ENCODE assay signal across 12 cellular contexts in genomic region chr3:121992601-121993560, GRCh38. TPM values are rescaled to one million over a fixed set of nuclear protein-coding genes. Genes with fewer than 3 reads are reported as not detected.
A peak's percentile ranks its signal among the peaks of the same experiment; 100 is the strongest.
DNase-seq lines count a peak whose midpoint lies in the region; ATAC-seq and TF ChIP-seq lines count a peak whose summit lies in the region.
"Had no signal": no experiment of that assay in that cellular context is flagged by ENCODE, and none has a peak within 500 bp of the region (broad histone marks: within the 10 kb centered on the region; RNA-seq: fewer than 3 reads in every experiment).

No MANE protein-coding gene starts in this region.

- H3K9me3 ChIP-seq in H9 (ENCODE audit: control insufficient read depth, low read depth, low read length), result no peaks in the 10 kb centered on the region
- H3K9me3 ChIP-seq in mammary epithelial cell (replicated peaks; ENCODE audit: insufficient read depth, low read length), result no peaks in the 10 kb centered on the region

- no peak overlapping the region for H2BK12ac ChIP-seq in H9 (ENCODE audit: insufficient read length, low read depth, low read length)

- in situ Hi-C loops in mammary epithelial cell (cut with MboI; ENCODE audit: low sequenced_read_pairs in 2 of 2), result no loop called here

- no peak overlapping the region for H3K4me3 ChIP-seq in mammary epithelial cell (replicated peaks in 1 of 3; ENCODE audit: insufficient read depth in 1 of 3, low read depth in 2 of 3, low read length in 3 of 3)
- H3K4me3 ChIP-seq in foreskin fibroblast (ENCODE audit: low read depth in 1 of 2, low read length in 2 of 2), result no peak overlapping the region

- H2BK15ac ChIP-seq in H9 (ENCODE audit: low read depth, low read length), result no peak overlapping the region

- H3K36me3 Mint-ChIP-seq in H9 (ENCODE audit: insufficient read depth in 1 of 3, low read depth in 3 of 3), result no peaks in the 10 kb centered on the region

- no TSS peak for BruUV-seq in mammary epithelial cell (replicated peaks; lab: Mats Ljungman, UMichigan)

- no peak overlapping the region for H2BK120ac ChIP-seq in H9 (ENCODE audit: low read depth, low read length, poor library complexity, severe bottlenecking)

- peaks cover 6 to 7% of the 10 kb centered on the region in 2 experiments for H3K4me1 Mint-ChIP-seq in H9

- no peaks in the 10 kb centered on the region; the same call in 1 of the 2 replicates for H3K4me1 ChIP-seq in H9 (ENCODE audit: insufficient read depth, low read length)
- peaks cover 21% of the 10 kb centered on the region for H3K4me1 ChIP-seq in mammary epithelial cell (ENCODE audit: insufficient read depth, low read length)

- H3K9ac ChIP-seq in H9 (ENCODE audit: extremely low read depth, insufficient read length, low read length) (no peak overlapping the region), mammary epithelial cell (ENCODE audit: insufficient read depth, low read length) (no peak overlapping the region)

- H3K9me3 Mint-ChIP-seq in H9, result no peaks in the 10 kb centered on the region

- H4K20me1 ChIP-seq in H9 (ENCODE audit: control insufficient read depth, insufficient read depth, insufficient read length) (no peaks in the 10 kb centered on the region), mammary epithelial cell (ENCODE audit: insufficient read depth, low read length) (no peaks in the 10 kb centered on the region)

- no CpG with 5 or more reads among the region's 31 CpGs for WGBS in H9 (ENCODE audit: extremely low coverage, insufficient read length, low lambda C conversion rate)
- over 99% methylated on average over 20 of the region's 31 CpGs for WGBS in mammary epithelial cell (ENCODE audit: low coverage, missing lambda C conversion rate)

- ATAC-seq in GM18861 (IDR thresholded peaks at IDR 0.05; ENCODE audit: unreplicated experiment) (peak; percentile 46), HG03460 (IDR thresholded peaks at IDR 0.05; ENCODE audit: unreplicated experiment) (peak; percentile 55)
- ATAC-seq: activated CD4-positive, CD25-positive, alpha-beta regulatory T cell treated with anti-CD3 and anti-CD28 coated beads, Interleukin-2, amount 50 U/mL, for 24 hours; Panc1 had no signal

- no peak overlapping the region for H3T11ph ChIP-seq in H9 (ENCODE audit: low read length)

- no peaks in the 10 kb centered on the region for H3K27me3 Mint-ChIP-seq in H9 (ENCODE audit: low read depth)

- DNase-seq in H9 (no peak), myocyte (ENCODE audit: low read depth) (peak; percentile 79), mammary epithelial cell (no peak), NCI-H2107 (lab: John Stamatoyannopoulos, UW) (no peak), NOMO-1 treated with dmso at 0.1 percent for 144 hours (lab: John Stamatoyannopoulos, UW; ENCODE audit: unreplicated experiment) (no peak), foreskin fibroblast (no peak)
- DNase-seq: amniotic stem cell, NCI-H1048 had no signal

- H3K4me2 ChIP-seq in H9 (ENCODE audit: insufficient read depth, insufficient read length, low read length) (no peak overlapping the region), mammary epithelial cell (ENCODE audit: insufficient read depth, low read depth, low read length) (no peak overlapping the region)

- TF ChIP-seq CTCF in H9 (conservative IDR thresholded peaks at IDR 0.05) (no peak), mammary epithelial cell (conservative IDR thresholded peaks at IDR 0.05 in 1 of 2, IDR thresholded peaks at IDR 0.05 in 1 of 2; ENCODE audit: extremely low read depth in 1 of 2, insufficient read depth in 1 of 2, low read depth in 1 of 2, low read length in 2 of 2) (no peak), foreskin fibroblast (IDR thresholded peaks at IDR 0.05; ENCODE audit: low read depth, low read length) (no peak)

- no peak overlapping the region for H3K18ac ChIP-seq in H9 (ENCODE audit: insufficient read length, low read depth, low read length)

- H3K79me2 ChIP-seq in H9 (ENCODE audit: insufficient read depth, low read length) (no peaks in the 10 kb centered on the region), mammary epithelial cell (ENCODE audit: insufficient read depth, low read length) (no peaks in the 10 kb centered on the region)

- no peak overlapping the region for H3K27ac ChIP-seq in H9 (ENCODE audit: insufficient read length, low read depth, low read length)
- H3K27ac ChIP-seq in mammary epithelial cell (ENCODE audit: insufficient read depth, low read depth, low read length), result no peak overlapping the region

- H3K79me1 ChIP-seq in H9 (ENCODE audit: insufficient read depth, low read depth, low read length, poor library complexity, severe bottlenecking), result no peaks in the 10 kb centered on the region

- no peak overlapping the region for H3K23ac ChIP-seq in H9 (ENCODE audit: insufficient read length, low read depth, low read length)

- intact Hi-C loops in mammary epithelial cell (cut with micrococcal nuclease), result loop anchor here (10.0 kb wide), 1 partner anchor 362 kb away; no protein-coding TSS in a partner anchor

- no peak overlapping the region for H2BK20ac ChIP-seq in H9 (ENCODE audit: low read depth, low read length, poor library complexity, severe bottlenecking)

- no peak overlapping the region for H3K4me3 Mint-ChIP-seq in H9

- peak overlapping the region; percentile 22; the same call in 1 of the 2 replicates for H3K14ac ChIP-seq in H9 (ENCODE audit: insufficient read depth, low read length)

- H3K27me3 ChIP-seq in H9 (ENCODE audit: insufficient read depth, low read length) (no peaks in the 10 kb centered on the region), mammary epithelial cell (ENCODE audit: insufficient read depth, low read length) (no peaks in the 10 kb centered on the region)

- H2AFZ ChIP-seq in H9 (ENCODE audit: low read length) (no peak overlapping the region), mammary epithelial cell (ENCODE audit: low read depth, low read length) (no peak overlapping the region)

- dilution Hi-C loops in mammary epithelial cell (cut with HindIII; ENCODE audit: low sequenced_read_pairs), result no loop called here

- no peak overlapping the region for H2BK5ac ChIP-seq in H9 (ENCODE audit: insufficient read length, low read length)

- H3K27ac Mint-ChIP-seq in H9, result no peak overlapping the region

- no peak overlapping the region for H3K56ac ChIP-seq in H9 (ENCODE audit: insufficient read length, low read depth, low read length)

- no peak overlapping the region for H4K91ac ChIP-seq in H9 (ENCODE audit: insufficient read length, low read depth, low read length)

- H3K36me3 ChIP-seq in mammary epithelial cell (ENCODE audit: insufficient read depth, low read length), result no peaks in the 10 kb centered on the region

- H4K8ac ChIP-seq in H9 (replicated peaks; ENCODE audit: insufficient read length, low read depth, low read length), result no peak overlapping the region

- H3K4ac ChIP-seq in H9 (ENCODE audit: low read depth, low read length), result no peak overlapping the region

- H4K5ac ChIP-seq in H9 (ENCODE audit: insufficient read length, low read depth, low read length), result no peak overlapping the region

- no peaks in the 10 kb centered on the region for H3K23me2 ChIP-seq in H9 (ENCODE audit: insufficient read length, low read depth, low read length, poor library complexity, severe bottlenecking)

- no peak overlapping the region for H2AK5ac ChIP-seq in H9 (ENCODE audit: insufficient read length, low read length)

- CTCF ChIA-PET in mammary epithelial cell (lab: Charles Lee; ENCODE audit: low non-redundant PET), result no interaction called here

RNA-seq across cellular contexts. Expression of gene ILDR1, which starts 29.2 kb away (rescaled TPM):
- total RNA-seq in H9 (2021), result 0.68 and 1.1 TPM in 2 replicates
- total RNA-seq in myocyte, result not detected in 2 replicates
- not detected for polyA plus RNA-seq in myocyte (2012)
- total RNA-seq in mammary epithelial cell, result 1 to 10 TPM in 1 of 2 donors, under 1 TPM in 1; 0.21 to 1.2 TPM
- 0.20 TPM for polyA plus RNA-seq in mammary epithelial cell
- 6.5 TPM for polyA minus RNA-seq in mammary epithelial cell
